33 cellular contexts compared by ENCODE assay signal in the genomic region with DNA sequence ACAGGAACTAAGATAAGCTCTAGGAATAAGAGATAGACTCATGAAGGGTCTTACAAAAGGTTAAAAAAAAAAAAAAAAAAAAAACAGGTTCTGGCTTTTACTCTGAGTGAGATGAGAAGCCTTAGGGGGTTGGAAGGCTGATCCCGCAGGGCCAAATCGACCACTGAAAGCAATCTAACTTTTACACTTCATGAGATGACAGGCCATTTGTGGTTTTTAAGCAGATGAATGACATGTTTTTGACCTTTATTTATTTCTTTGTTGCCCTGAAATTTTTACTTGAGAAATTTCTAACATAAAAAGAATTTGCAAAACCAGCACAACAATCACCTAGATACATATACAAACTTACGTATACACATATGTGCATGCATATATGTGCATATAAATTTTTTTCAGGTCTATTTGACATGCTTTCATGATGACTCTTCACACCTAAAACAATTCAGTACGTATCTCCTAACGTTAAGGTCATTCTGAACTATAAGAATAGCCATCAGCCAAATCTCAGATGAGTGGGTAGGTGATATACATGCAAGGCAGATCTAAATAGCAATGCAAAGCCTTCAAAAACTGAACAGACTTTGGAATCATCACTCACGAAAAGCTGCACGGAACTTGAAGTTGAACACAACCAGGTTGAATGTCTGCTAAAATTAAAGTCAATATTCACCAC.
DNase-seq lines count a peak whose midpoint lies in the region; ATAC-seq and TF ChIP-seq lines count a peak whose summit lies in the region.
"Had no signal": no experiment of that assay in that cellular context is flagged by ENCODE, and none has a peak within 500 bp of the region (broad histone marks: within the 10 kb centered on the region; RNA-seq: fewer than 3 reads in every experiment).

No MANE protein-coding gene starts in this region.

- H3K27ac Mint-ChIP-seq in activated naive CD4-positive, alpha-beta T cell treated with anti-CD3 and anti-CD28 coated beads for 36 hours, result peak overlapping the region; percentile 84
- H3K27ac Mint-ChIP-seq in activated naive CD4-positive, alpha-beta T cell treated with anti-CD3 and anti-CD28 coated beads, Interleukin-2, amount 10 ng/mL, durations not matched to agents 7 days and 5 days, result no peak overlapping the region
- no peak overlapping the region for H3K27ac Mint-ChIP-seq in T-helper 2 cell treated with Interferon-gamma antibody and Interleukin-4, amounts not matched to agents 5 μg/mL and 100 μg/mL, for 36 hours
- peak overlapping the region; percentile 60 for H3K27ac Mint-ChIP-seq in stimulated activated memory B cell treated with anti-CD40 and anti-IgM and Interleukin-4, amounts not matched to agents 10 μg/mL and 1 μg/mL and 100 μg/mL, for 72 hours
- no peak overlapping the region for H3K27ac Mint-ChIP-seq in CD8-positive, alpha-beta memory T cell
- H3K27ac Mint-ChIP-seq: CD8-positive, alpha-beta T cell; neural progenitor cell; type B pancreatic cell had no signal

- intact Hi-C loops in activated naive CD4-positive, alpha-beta T cell treated with anti-CD3 and anti-CD28 coated beads for 36 hours (cut with micrococcal nuclease), result loop anchor here (1.0 to 5.0 kb wide), 2 partner anchors 61 to 88 kb away; partner anchors contain the start of genes INHBC and R3HDM2

- in situ Hi-C loops in GM13976 (cut with MboI; ENCODE audit: low sequenced_read_pairs, unreplicated experiment), result no loop called here

- POLR2A ChIA-PET in CD8-positive, alpha-beta memory T cell (lab: Charles Lee), result no interaction called here

- H3K36me3 Mint-ChIP-seq in activated naive CD4-positive, alpha-beta T cell treated with anti-CD3 and anti-CD28 coated beads for 36 hours (ENCODE audit: low read depth), result peaks cover 29% of the 10 kb centered on the region
- peaks cover 27% of the 10 kb centered on the region for H3K36me3 Mint-ChIP-seq in activated naive CD4-positive, alpha-beta T cell treated with anti-CD3 and anti-CD28 coated beads, Interleukin-2, amount 10 ng/mL, durations not matched to agents 7 days and 5 days
- H3K36me3 Mint-ChIP-seq in T-helper 2 cell treated with Interferon-gamma antibody and Interleukin-4, amounts not matched to agents 5 μg/mL and 100 μg/mL, for 36 hours (ENCODE audit: low read depth), result peaks cover 47% of the 10 kb centered on the region
- peaks cover 49% of the 10 kb centered on the region for H3K36me3 Mint-ChIP-seq in stimulated activated memory B cell treated with anti-CD40 and anti-IgM and Interleukin-4, amounts not matched to agents 10 μg/mL and 1 μg/mL and 100 μg/mL, for 72 hours
- peaks cover 8 to 51% (median 19%) of the 10 kb centered on the region in 3 donors for H3K36me3 Mint-ChIP-seq in CD8-positive, alpha-beta memory T cell

- DNase-seq in activated naive CD4-positive, alpha-beta T cell treated with anti-CD3 and anti-CD28 coated beads for 36 hours, result peak; percentile 34
- DNase-seq in activated naive CD4-positive, alpha-beta T cell treated with anti-CD3 and anti-CD28 coated beads, Interleukin-2, amount 10 ng/mL, durations not matched to agents 7 days and 5 days, result no peak
- DNase-seq in GM13976 (ENCODE audit: low spot score), result peak; percentile 38
- peak; percentile 5 for DNase-seq in T-helper 2 cell treated with Interferon-gamma antibody and Interleukin-4, amounts not matched to agents 5 μg/mL and 100 μg/mL, for 36 hours (ENCODE audit: low spot score)
- no peak for DNase-seq in activated gamma-delta T cell treated with Interleukin-2 at 50 U/mL for 16 hours
- DNase-seq in CD8-positive, alpha-beta memory T cell, result no peak
- DNase-seq: activated CD4-positive, alpha-beta T cell treated with anti-CD3 and anti-CD28 coated beads, Interleukin-2, amount 10 ng/mL, durations not matched to agents 24 days and 14 days; activated CD8-positive, alpha-beta memory T cell treated with anti-CD3 and anti-CD28 coated beads, Interleukin-2, amount 50 U/mL, for 4 hours; activated effector memory CD4-positive, alpha-beta T cell treated with Interleukin-2 at 50 U/mL for 16 hours; amniotic stem cell; BE2C; CD8-positive, alpha-beta T cell; DMS 273 treated with DMSO at 0.1 percent for 48 hours; EL; head of caudate nucleus; KG1; left ventricle myocardium inferior; mesendoderm; MG63; NCI-H1105; NCI-H187; NCI-H82; pancreas; SHP77 treated with DMSO at 0.1 percent for 48 hours; substantia nigra had no signal

- no peak for TF ChIP-seq CTCF in GM13976 (IDR thresholded peaks at IDR 0.05; ENCODE audit: borderline replicate concordance, control extremely low read depth, extremely low read depth, insufficient read depth, missing control alignments)

- H3K36me3 ChIP-seq in CD8-positive, alpha-beta memory T cell (ENCODE audit: insufficient read depth, low read length), result no peaks in the 10 kb centered on the region
- H3K36me3 ChIP-seq: BE2C, neural progenitor cell, pancreas had no signal

- peaks cover 4% of the 10 kb centered on the region for H3K9me3 Mint-ChIP-seq in activated naive CD4-positive, alpha-beta T cell treated with anti-CD3 and anti-CD28 coated beads for 36 hours
- H3K9me3 Mint-ChIP-seq in activated naive CD4-positive, alpha-beta T cell treated with anti-CD3 and anti-CD28 coated beads, Interleukin-2, amount 10 ng/mL, durations not matched to agents 7 days and 5 days, result peaks cover 2% of the 10 kb centered on the region
- peaks cover 10% of the 10 kb centered on the region for H3K9me3 Mint-ChIP-seq in T-helper 2 cell treated with Interferon-gamma antibody and Interleukin-4, amounts not matched to agents 5 μg/mL and 100 μg/mL, for 36 hours
- no peaks in the 10 kb centered on the region for H3K9me3 Mint-ChIP-seq in stimulated activated memory B cell treated with anti-CD40 and anti-IgM and Interleukin-4, amounts not matched to agents 10 μg/mL and 1 μg/mL and 100 μg/mL, for 72 hours
- H3K9me3 Mint-ChIP-seq in CD8-positive, alpha-beta memory T cell, result peaks cover 0 to 5% (median 2%) of the 10 kb centered on the region in 5 donors
- H3K9me3 Mint-ChIP-seq: type B pancreatic cell had no signal

- no peak overlapping the region for H3K4me3 Mint-ChIP-seq in activated naive CD4-positive, alpha-beta T cell treated with anti-CD3 and anti-CD28 coated beads for 36 hours
- no peak overlapping the region for H3K4me3 Mint-ChIP-seq in activated naive CD4-positive, alpha-beta T cell treated with anti-CD3 and anti-CD28 coated beads, Interleukin-2, amount 10 ng/mL, durations not matched to agents 7 days and 5 days
- H3K4me3 Mint-ChIP-seq in T-helper 2 cell treated with Interferon-gamma antibody and Interleukin-4, amounts not matched to agents 5 μg/mL and 100 μg/mL, for 36 hours, result no peak overlapping the region
- H3K4me3 Mint-ChIP-seq in stimulated activated memory B cell treated with anti-CD40 and anti-IgM and Interleukin-4, amounts not matched to agents 10 μg/mL and 1 μg/mL and 100 μg/mL, for 72 hours, result no peak overlapping the region
- H3K4me3 Mint-ChIP-seq in CD8-positive, alpha-beta memory T cell, result no peak overlapping the region
- H3K4me3 Mint-ChIP-seq: activated CD4-positive, alpha-beta T cell treated with anti-CD3 and anti-CD28 coated beads, Interleukin-2, amount 10 ng/mL, durations not matched to agents 24 days and 14 days; brain; CD8-positive, alpha-beta T cell; neural progenitor cell; type B pancreatic cell had no signal

- CTCF ChIA-PET in activated naive CD4-positive, alpha-beta T cell treated with anti-CD3 and anti-CD28 coated beads for 36 hours (lab: Charles Lee), result interaction anchor here (0.7 to 1.0 kb wide), 2 partner anchors 58 to 579 kb away, joined by 3 read pairs; no protein-coding TSS in a partner anchor
- CTCF ChIA-PET in activated naive CD4-positive, alpha-beta T cell treated with anti-CD3 and anti-CD28 coated beads, Interleukin-2, amount 10 ng/mL, durations not matched to agents 7 days and 5 days (lab: Charles Lee), result no interaction called here
- CTCF ChIA-PET in CD8-positive, alpha-beta memory T cell (lab: Charles Lee), result no interaction called here

- H3K4me1 ChIP-seq in CD8-positive, alpha-beta memory T cell (ENCODE audit: insufficient read depth, low read length), result no peaks in the 10 kb centered on the region

- no peaks in the 10 kb centered on the region for H3K9me3 ChIP-seq in CD8-positive, alpha-beta memory T cell (ENCODE audit: low read length)
- H3K9me3 ChIP-seq: BE2C, MG63, pancreas had no signal

- ATAC-seq in stimulated activated memory B cell treated with anti-CD40 and anti-IgM and Interleukin-4, amounts not matched to agents 10 μg/mL and 1 μg/mL and 100 μg/mL, for 72 hours, result peak; percentile 86
- no peak for ATAC-seq in GM19328 (IDR thresholded peaks at IDR 0.05; ENCODE audit: unreplicated experiment)
- ATAC-seq: CD8-positive, alpha-beta T cell; esophagus mucosa; pancreas had no signal

- no peaks in the 10 kb centered on the region for H3K27me3 ChIP-seq in CD8-positive, alpha-beta memory T cell (ENCODE audit: insufficient read depth, low read length, poor library complexity, severe bottlenecking)
- H3K27me3 ChIP-seq: BE2C, MG63, neural progenitor cell, pancreas had no signal

- H3K4me1 Mint-ChIP-seq in activated naive CD4-positive, alpha-beta T cell treated with anti-CD3 and anti-CD28 coated beads for 36 hours (ENCODE audit: low read depth), result peaks cover 48% of the 10 kb centered on the region
- H3K4me1 Mint-ChIP-seq in activated naive CD4-positive, alpha-beta T cell treated with anti-CD3 and anti-CD28 coated beads, Interleukin-2, amount 10 ng/mL, durations not matched to agents 7 days and 5 days, result no peaks in the 10 kb centered on the region
- H3K4me1 Mint-ChIP-seq in T-helper 2 cell treated with Interferon-gamma antibody and Interleukin-4, amounts not matched to agents 5 μg/mL and 100 μg/mL, for 36 hours (ENCODE audit: low read depth), result peaks cover 2% of the 10 kb centered on the region
- peaks cover 40% of the 10 kb centered on the region for H3K4me1 Mint-ChIP-seq in stimulated activated memory B cell treated with anti-CD40 and anti-IgM and Interleukin-4, amounts not matched to agents 10 μg/mL and 1 μg/mL and 100 μg/mL, for 72 hours
- H3K4me1 Mint-ChIP-seq in CD8-positive, alpha-beta memory T cell, result peaks cover 19 to 36% (median 30%) of the 10 kb centered on the region in 3 donors

- no peaks in the 10 kb centered on the region for H3K27me3 Mint-ChIP-seq in activated naive CD4-positive, alpha-beta T cell treated with anti-CD3 and anti-CD28 coated beads for 36 hours (ENCODE audit: low read depth)
- no peaks in the 10 kb centered on the region for H3K27me3 Mint-ChIP-seq in activated naive CD4-positive, alpha-beta T cell treated with anti-CD3 and anti-CD28 coated beads, Interleukin-2, amount 10 ng/mL, durations not matched to agents 7 days and 5 days
- H3K27me3 Mint-ChIP-seq in T-helper 2 cell treated with Interferon-gamma antibody and Interleukin-4, amounts not matched to agents 5 μg/mL and 100 μg/mL, for 36 hours (ENCODE audit: low read depth), result no peaks in the 10 kb centered on the region
- H3K27me3 Mint-ChIP-seq in stimulated activated memory B cell treated with anti-CD40 and anti-IgM and Interleukin-4, amounts not matched to agents 10 μg/mL and 1 μg/mL and 100 μg/mL, for 72 hours, result no peaks in the 10 kb centered on the region
- no peaks in the 10 kb centered on the region for H3K27me3 Mint-ChIP-seq in CD8-positive, alpha-beta memory T cell
- H3K27me3 Mint-ChIP-seq: activated CD4-positive, alpha-beta T cell treated with anti-CD3 and anti-CD28 coated beads, Interleukin-2, amount 10 ng/mL, durations not matched to agents 24 days and 14 days; brain; type B pancreatic cell had no signal

- no peak overlapping the region for H3K4me3 ChIP-seq in CD8-positive, alpha-beta memory T cell (ENCODE audit: low read length)
- H3K4me3 ChIP-seq: left ventricle myocardium inferior, MG63, neural progenitor cell, pancreas, skin epidermis had no signal

- H3K27ac ChIP-seq in CD8-positive, alpha-beta memory T cell (ENCODE audit: low read depth, low read length), result no peak overlapping the region
- H3K27ac ChIP-seq: HL-60, left ventricle myocardium inferior, neural progenitor cell, pancreas, skin epidermis had no signal

Comparison
In these comparisons a context has a peak if more than half of its experiments do, and no peak if none do; other contexts are left out.
1. DNase-seq: peak in activated naive CD4-positive, alpha-beta T cell treated with anti-CD3 and anti-CD28 coated beads for 36 hours (single experiment), GM13976 (single experiment) and T-helper 2 cell treated with Interferon-gamma antibody and Interleukin-4, amounts not matched to agents 5 μg/mL and 100 μg/mL, for 36 hours (single experiment); none in activated naive CD4-positive, alpha-beta T cell treated with anti-CD3 and anti-CD28 coated beads, Interleukin-2, amount 10 ng/mL, durations not matched to agents 7 days and 5 days (single experiment), activated gamma-delta T cell treated with Interleukin-2 at 50 U/mL for 16 hours (single experiment) and CD8-positive, alpha-beta memory T cell (0 of 5).
2. H3K27ac Mint-ChIP-seq: peak in activated naive CD4-positive, alpha-beta T cell treated with anti-CD3 and anti-CD28 coated beads for 36 hours (single experiment) and stimulated activated memory B cell treated with anti-CD40 and anti-IgM and Interleukin-4, amounts not matched to agents 10 μg/mL and 1 μg/mL and 100 μg/mL, for 72 hours (single experiment); none in activated naive CD4-positive, alpha-beta T cell treated with anti-CD3 and anti-CD28 coated beads, Interleukin-2, amount 10 ng/mL, durations not matched to agents 7 days and 5 days (single experiment), T-helper 2 cell treated with Interferon-gamma antibody and Interleukin-4, amounts not matched to agents 5 μg/mL and 100 μg/mL, for 36 hours (single experiment) and CD8-positive, alpha-beta memory T cell (0 of 8).